12 cellular contexts compared by ENCODE assay signal in the genomic region with DNA sequence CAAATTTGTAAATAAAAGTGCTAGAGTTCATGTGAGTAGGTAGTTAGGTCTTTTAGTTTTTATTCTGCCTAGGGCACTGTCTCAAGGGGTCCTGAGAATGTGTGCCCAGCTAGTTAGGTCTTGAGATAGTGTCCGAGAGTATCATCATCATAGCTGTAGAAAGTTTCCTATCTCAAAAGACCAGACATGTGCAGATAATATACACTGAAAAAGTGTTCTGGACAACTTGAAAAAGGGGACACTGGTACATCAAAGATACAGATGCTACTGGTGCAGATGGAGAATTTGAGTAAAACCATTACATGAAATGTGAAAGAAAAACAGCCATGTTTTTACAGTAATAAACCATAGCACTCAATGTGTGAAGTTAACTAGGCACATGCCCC. TPM values are rescaled to one million over a fixed set of nuclear protein-coding genes. Genes with fewer than 3 reads are reported as not detected.
DNase-seq lines count a peak whose midpoint lies in the region; ATAC-seq and TF ChIP-seq lines count a peak whose summit lies in the region.
"Had no signal": no experiment of that assay in that cellular context is flagged by ENCODE, and none has a peak within 500 bp of the region (broad histone marks: within the 10 kb centered on the region; RNA-seq: fewer than 3 reads in every experiment).

No MANE protein-coding gene starts in this region.

- TF ChIP-seq CTCF in GM06990 (IDR thresholded peaks at IDR 0.05; ENCODE audit: insufficient read depth, low read length, poor library complexity, severe bottlenecking) (no peak), HL-60 (IDR thresholded peaks at IDR 0.05; ENCODE audit: insufficient read depth, low read length) (no peak), upper lobe of left lung (IDR thresholded peaks at IDR 0.05) (no peak)

- H3K27me3 ChIP-seq in GM06990 (replicated peaks; ENCODE audit: control insufficient read depth, insufficient read depth, low read length): no peaks in the 10 kb centered on the region
- H3K27me3 ChIP-seq in HL-60 (ENCODE audit: insufficient read depth, poor library complexity, severe bottlenecking): no peaks in the 10 kb centered on the region
- no peaks in the 10 kb centered on the region for H3K27me3 ChIP-seq in upper lobe of left lung
- H3K27me3 ChIP-seq: right lobe of liver had no signal

- no peak for TF ChIP-seq POLR2A in upper lobe of left lung (IDR thresholded peaks at IDR 0.05)

- peaks cover 29% of the 10 kb centered on the region for H3K4me1 Mint-ChIP-seq in memory B cell
- H3K4me1 Mint-ChIP-seq in activated CD4-positive, alpha-beta T cell treated with anti-CD3 and anti-CD28 coated beads for 36 hours: peaks cover 18% of the 10 kb centered on the region

- peaks cover 4% of the 10 kb centered on the region for H3K36me3 Mint-ChIP-seq in memory B cell
- peaks cover 2% of the 10 kb centered on the region for H3K36me3 Mint-ChIP-seq in activated CD4-positive, alpha-beta T cell treated with anti-CD3 and anti-CD28 coated beads for 36 hours (ENCODE audit: low read depth)

- peak overlapping the region; percentile 72 for H3K27ac Mint-ChIP-seq in memory B cell
- H3K27ac Mint-ChIP-seq in activated CD4-positive, alpha-beta T cell treated with anti-CD3 and anti-CD28 coated beads for 36 hours: no peak overlapping the region
- H3K27ac Mint-ChIP-seq: activated CD4-positive, alpha-beta memory T cell treated with anti-CD3 and anti-CD28 coated beads for 36 hours had no signal

- no peak for DNase-seq in GM06990 (ENCODE audit: extremely low read depth, insufficient read length)
- DNase-seq in HL-60 (ENCODE audit: low read depth in 1 of 2, low spot score in 1 of 2): no peak
- no peak for DNase-seq in memory B cell (ENCODE audit: low spot score in 2 of 2)
- no peak for DNase-seq in upper lobe of left lung
- no peak for DNase-seq in activated CD4-positive, alpha-beta T cell treated with anti-CD3 and anti-CD28 coated beads for 36 hours
- no peak for DNase-seq in H4 (ENCODE audit: low spot score)
- DNase-seq in hepatic stellate cell (ENCODE audit: low spot score): no peak
- DNase-seq: activated CD4-positive, alpha-beta memory T cell treated with anti-CD3 and anti-CD28 coated beads for 36 hours; NCI-H446 treated with DMSO at 0.1 percent for 48 hours; right lobe of liver had no signal

- intact Hi-C loops in activated CD4-positive, alpha-beta T cell treated with anti-CD3 and anti-CD28 coated beads for 36 hours (cut with DNase I, micrococcal nuclease): loop anchor here (5.0 to 10.0 kb wide), 3 partner anchors 129 to 1554 kb away; a partner anchor contains a TSS

- peak overlapping the region; percentile 72 for H3K4me3 Mint-ChIP-seq in memory B cell
- H3K4me3 Mint-ChIP-seq in activated CD4-positive, alpha-beta T cell treated with anti-CD3 and anti-CD28 coated beads for 36 hours: no peak overlapping the region
- H3K4me3 Mint-ChIP-seq: activated CD4-positive, alpha-beta memory T cell treated with anti-CD3 and anti-CD28 coated beads for 36 hours had no signal

- TF ChIP-seq EP300 in upper lobe of left lung (IDR thresholded peaks at IDR 0.05): no peak

- peaks cover 8 to 14% (median 8%) of the 10 kb centered on the region in 4 donors for H3K4me1 ChIP-seq in upper lobe of left lung

- H3K27ac ChIP-seq in HL-60 (replicated peaks): peak overlapping the region; percentile 56
- H3K27ac ChIP-seq in upper lobe of left lung: no peak overlapping the region
- H3K27ac ChIP-seq: right lobe of liver, thoracic aorta had no signal

- H3K36me3 ChIP-seq in GM06990 (ENCODE audit: control insufficient read depth, insufficient read depth, low read length): no peaks in the 10 kb centered on the region
- H3K36me3 ChIP-seq in upper lobe of left lung: peaks cover 0 to 7% (median 5%) of the 10 kb centered on the region in 4 donors
- H3K36me3 ChIP-seq: thoracic aorta had no signal

- H3K4me3 ChIP-seq in GM06990 (replicated peaks; ENCODE audit: low read depth, low read length): peak overlapping the region; percentile 31
- no peak overlapping the region for H3K4me3 ChIP-seq in HL-60 (replicated peaks; ENCODE audit: insufficient read depth, low read length)
- no peak overlapping the region for H3K4me3 ChIP-seq in upper lobe of left lung
- H3K4me3 ChIP-seq: right lobe of liver, thoracic aorta had no signal

- CTCF ChIA-PET in activated CD4-positive, alpha-beta T cell treated with anti-CD3 and anti-CD28 coated beads for 36 hours (lab: Charles Lee): interaction anchor here (1.5 kb wide), 1 partner anchor 120 kb away, joined by 5 read pairs; no protein-coding TSS in a partner anchor

- no peaks in the 10 kb centered on the region for H3K9me3 Mint-ChIP-seq in memory B cell
- H3K9me3 Mint-ChIP-seq in activated CD4-positive, alpha-beta T cell treated with anti-CD3 and anti-CD28 coated beads for 36 hours (ENCODE audit: low read depth): no peaks in the 10 kb centered on the region
- H3K9me3 Mint-ChIP-seq: activated CD4-positive, alpha-beta memory T cell treated with anti-CD3 and anti-CD28 coated beads for 36 hours had no signal

- WGBS in upper lobe of left lung, 2 donors: 64 to 73% methylated on average over 1 of the region's 1 CpG

- H3K27me3 Mint-ChIP-seq in memory B cell: no peaks in the 10 kb centered on the region
- peaks cover 5% of the 10 kb centered on the region for H3K27me3 Mint-ChIP-seq in activated CD4-positive, alpha-beta T cell treated with anti-CD3 and anti-CD28 coated beads for 36 hours

- ATAC-seq in GM21528 (IDR thresholded peaks at IDR 0.05; ENCODE audit: low FRiP score, unreplicated experiment) (peak; percentile 33), memory B cell (ENCODE audit: low read depth) (no peak), upper lobe of left lung (ENCODE audit: low FRiP score in 2 of 2) (no peak)
- ATAC-seq in activated CD4-positive, alpha-beta T cell treated with anti-CD3 and anti-CD28 coated beads for 36 hours: no peak
- ATAC-seq: right lobe of liver had no signal

- no peaks in the 10 kb centered on the region for H3K9me3 ChIP-seq in upper lobe of left lung
- H3K9me3 ChIP-seq: right lobe of liver, thoracic aorta had no signal

- POLR2A ChIA-PET in activated CD4-positive, alpha-beta T cell treated with anti-CD3 and anti-CD28 coated beads for 36 hours (lab: Charles Lee): no interaction called here

RNA-seq across cellular contexts. Expression of a gene that starts 1.8 kb away (rescaled TPM):
- total RNA-seq in upper lobe of left lung: 10 to 100 TPM in 3 of 6 donors, 1 to 10 TPM in 3; 7.0 to 41.9 (median 10.6) TPM
- 10 to 100 TPM; 11.7 to 12.3 TPM for total RNA-seq in activated CD4-positive, alpha-beta T cell treated with anti-CD3 and anti-CD28 coated beads for 36 hours
- 14.7 and 17.2 TPM in 2 replicates for total RNA-seq in H4 (2014; rRNA removed; shearing (Covaris generic))
